ENCODE assay signal across 9 cellular contexts in the genomic region with DNA sequence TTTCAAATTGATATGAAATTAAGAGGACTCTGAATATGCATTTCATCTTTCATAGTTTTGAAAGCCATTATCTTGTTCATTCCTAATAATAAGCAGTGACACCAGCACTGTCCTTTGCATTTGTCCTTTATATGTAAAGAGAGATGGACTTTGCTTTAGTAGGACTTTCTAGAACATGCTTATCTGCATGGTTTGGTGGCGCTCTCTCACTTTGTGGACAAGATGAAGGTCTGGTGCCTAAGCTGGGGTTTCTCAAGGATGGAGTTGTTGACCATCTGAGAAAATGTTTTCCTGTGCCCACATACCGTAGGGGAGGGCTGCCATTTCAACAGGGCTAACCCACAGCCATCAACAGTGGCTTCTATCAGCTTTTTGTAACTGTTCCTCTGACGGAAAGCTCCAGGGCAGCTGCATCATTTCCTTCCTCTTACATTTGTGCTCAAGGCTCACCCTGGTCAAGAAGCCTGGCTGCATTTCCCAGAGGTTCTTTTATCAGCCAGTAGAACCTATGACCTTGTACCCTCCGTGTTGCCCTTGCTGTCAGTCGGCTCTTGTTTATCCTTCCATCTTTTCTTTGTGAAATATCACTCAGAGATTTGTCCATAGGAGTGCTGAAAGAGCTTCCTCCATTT. TPM values are rescaled to one million over a fixed set of nuclear protein-coding genes. Genes with fewer than 3 reads are reported as not detected.
DNase-seq lines count a peak whose midpoint lies in the region; ATAC-seq and TF ChIP-seq lines count a peak whose summit lies in the region.
"Had no signal": no experiment of that assay in that cellular context is flagged by ENCODE, and none has a peak within 500 bp of the region (broad histone marks: within the 10 kb centered on the region; RNA-seq: fewer than 3 reads in every experiment).

No MANE protein-coding gene starts in this region.

- peak overlapping the region; percentile 61 for H3K27ac ChIP-seq in angular gyrus (ENCODE audit: low read depth, low read length)
- H3K27ac ChIP-seq in liver (ENCODE audit: low read depth in 1 of 2, low read length in 2 of 2), result peak overlapping the region; percentile 79 to 96
- H3K27ac ChIP-seq in substantia nigra (ENCODE audit: low read depth, low read length, poor library complexity, severe bottlenecking), result peak overlapping the region; percentile 56

- no peak for TF ChIP-seq CTCF in liver (IDR thresholded peaks at IDR 0.05; ENCODE audit: low read depth, low read length, missing input control)

- H3K9ac ChIP-seq in liver (ENCODE audit: low read depth in 1 of 2, low read length in 2 of 2), result peak overlapping the region in 1 of 2 donors; percentile 45

- peaks cover 13 to 82% (median 52%) of the 10 kb centered on the region in 4 donors for H3K4me1 ChIP-seq in liver (ENCODE audit: control insufficient read depth in 4 of 4, insufficient read depth in 4 of 4, low read length in 3 of 4)

- DNase-seq in MV-4-11 (lab: John Stamatoyannopoulos, UW), result peak; percentile 84
- DNase-seq in substantia nigra (lab: John Stamatoyannopoulos, UW), result peak in 15 of 49 donors; percentile 15 to 49 (median 37)
- no peak for DNase-seq in dedifferentiated amniotic fluid mesenchymal stem cell (ENCODE audit: extremely low spot score)
- DNase-seq in NCI-H1930 (lab: John Stamatoyannopoulos, UW), result no peak
- DNase-seq: activated effector memory CD4-positive, alpha-beta T cell treated with Interleukin-2 at 50 U/mL for 16 hours; small intestine had no signal

- WGBS in liver, result 30% methylated on average over 5 of the region's 5 CpGs

- peaks cover 0 to 11% (median 3%) of the 10 kb centered on the region in 4 donors for H3K36me3 ChIP-seq in liver (ENCODE audit: control insufficient read depth in 4 of 4, insufficient read depth in 3 of 4, low read depth in 1 of 4, low read length in 3 of 4)

- ATAC-seq in HG02623 (IDR thresholded peaks at IDR 0.05; ENCODE audit: unreplicated experiment), result no peak

- no peaks in the 10 kb centered on the region for H3K27me3 ChIP-seq in liver (ENCODE audit: control insufficient read depth in 4 of 4, insufficient read depth in 4 of 4, low read length in 3 of 4)

- H3K9me3 ChIP-seq in liver (ENCODE audit: control insufficient read depth in 4 of 4, low read length in 3 of 4), result no peaks in the 10 kb centered on the region

- TF ChIP-seq RAD21 in liver (IDR thresholded peaks at IDR 0.05), result no peak

- no peak overlapping the region for H3K4me3 ChIP-seq in liver (ENCODE audit: low read depth in 1 of 3, low read length in 3 of 3)

TF ChIP-seq in liver, 16 proteins besides CTCF, POLR2A, EP300 and RAD21:
- TF ChIP-seq, protein P1, sequence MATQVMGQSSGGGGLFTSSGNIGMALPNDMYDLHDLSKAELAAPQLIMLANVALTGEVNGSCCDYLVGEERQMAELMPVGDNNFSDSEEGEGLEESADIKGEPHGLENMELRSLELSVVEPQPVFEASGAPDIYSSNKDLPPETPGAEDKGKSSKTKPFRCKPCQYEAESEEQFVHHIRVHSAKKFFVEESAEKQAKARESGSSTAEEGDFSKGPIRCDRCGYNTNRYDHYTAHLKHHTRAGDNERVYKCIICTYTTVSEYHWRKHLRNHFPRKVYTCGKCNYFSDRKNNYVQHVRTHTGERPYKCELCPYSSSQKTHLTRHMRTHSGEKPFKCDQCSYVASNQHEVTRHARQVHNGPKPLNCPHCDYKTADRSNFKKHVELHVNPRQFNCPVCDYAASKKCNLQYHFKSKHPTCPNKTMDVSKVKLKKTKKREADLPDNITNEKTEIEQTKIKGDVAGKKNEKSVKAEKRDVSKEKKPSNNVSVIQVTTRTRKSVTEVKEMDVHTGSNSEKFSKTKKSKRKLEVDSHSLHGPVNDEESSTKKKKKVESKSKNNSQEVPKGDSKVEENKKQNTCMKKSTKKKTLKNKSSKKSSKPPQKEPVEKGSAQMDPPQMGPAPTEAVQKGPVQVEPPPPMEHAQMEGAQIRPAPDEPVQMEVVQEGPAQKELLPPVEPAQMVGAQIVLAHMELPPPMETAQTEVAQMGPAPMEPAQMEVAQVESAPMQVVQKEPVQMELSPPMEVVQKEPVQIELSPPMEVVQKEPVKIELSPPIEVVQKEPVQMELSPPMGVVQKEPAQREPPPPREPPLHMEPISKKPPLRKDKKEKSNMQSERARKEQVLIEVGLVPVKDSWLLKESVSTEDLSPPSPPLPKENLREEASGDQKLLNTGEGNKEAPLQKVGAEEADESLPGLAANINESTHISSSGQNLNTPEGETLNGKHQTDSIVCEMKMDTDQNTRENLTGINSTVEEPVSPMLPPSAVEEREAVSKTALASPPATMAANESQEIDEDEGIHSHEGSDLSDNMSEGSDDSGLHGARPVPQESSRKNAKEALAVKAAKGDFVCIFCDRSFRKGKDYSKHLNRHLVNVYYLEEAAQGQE (IDR thresholded peaks at IDR 0.05), result no peak
- peak in 1 of 2 donors; percentile 74 for TF ChIP-seq JUND (IDR thresholded peaks at IDR 0.05)
- TF ChIP-seq NR2F2 (IDR thresholded peaks at IDR 0.05), result peak; percentile 87
- TF ChIP-seq HNF4G (IDR thresholded peaks at IDR 0.05), result peak; percentile 34
- peak; percentile 51 for TF ChIP-seq YY1 (IDR thresholded peaks at IDR 0.05)
- TF ChIP-seq GABPA (IDR thresholded peaks at IDR 0.05 in 1 of 2, conservative IDR thresholded peaks at IDR 0.05 in 1 of 2), result no peak
- peak; percentile 55 to 69 for TF ChIP-seq HNF4A (conservative IDR thresholded peaks at IDR 0.05)
TF ChIP-seq in liver: peak in this region for 5.

RNA-seq across cellular contexts. Expression of a gene that starts 44.5 kb away (rescaled TPM):
- total RNA-seq in liver, result 100 to 1,000 TPM in 1 of 2 donors, 10 to 100 TPM in 1; 34.6 to 663 TPM
- polyA plus RNA-seq in liver, result 10 to 100 TPM; 58.8 to 71.5 TPM
